In the genomic region with DNA sequence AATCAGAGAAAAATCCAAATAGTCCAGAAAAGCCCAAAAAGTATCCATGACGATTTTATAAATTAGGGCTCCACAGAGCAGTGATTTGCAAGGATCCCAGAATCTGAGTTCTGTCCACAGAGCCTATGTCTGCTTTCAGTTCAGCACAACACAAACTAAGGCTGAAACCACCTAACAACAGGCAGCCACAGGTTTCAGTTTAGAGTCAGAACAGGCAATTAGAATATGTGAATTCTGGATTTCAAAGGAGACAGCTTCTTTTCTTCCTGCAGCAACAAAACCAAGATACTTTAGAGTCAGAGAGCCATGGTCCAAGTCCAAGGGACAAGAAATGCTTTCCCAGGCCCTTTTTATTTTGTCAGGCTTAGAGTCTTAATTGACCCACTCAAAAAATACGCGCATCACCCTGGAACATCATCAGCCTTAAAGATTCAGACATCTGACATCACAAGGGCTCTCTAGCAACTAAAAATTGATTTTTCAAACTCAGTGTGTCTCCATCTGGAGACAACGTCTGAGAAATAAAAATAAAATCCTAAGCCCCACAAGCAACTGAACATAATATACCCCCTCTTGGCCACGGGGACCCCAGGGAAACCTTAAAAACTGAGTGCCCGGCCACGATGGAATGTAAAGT, we compare ENCODE assay signal across 8 cellular contexts. TPM values are rescaled to one million over a fixed set of nuclear protein-coding genes. Genes with fewer than 3 reads are reported as not detected.
DNase-seq lines count a peak whose midpoint lies in the region; ATAC-seq and TF ChIP-seq lines count a peak whose summit lies in the region.

No MANE protein-coding gene starts in this region.

- H3K27ac ChIP-seq in dorsolateral prefrontal cortex = peak overlapping the region in 58 of 59 donors; percentile 1 to 88 (median 70)

- H3K36me3 ChIP-seq in neuron (ENCODE audit: insufficient read depth, low read length) = no peaks in the 10 kb centered on the region

- H3K4me3 ChIP-seq in AG04449 (ENCODE audit: low read depth, low read length) = peak overlapping the region; percentile 6; the same call in 1 of the 2 replicates
- H3K4me3 ChIP-seq in dorsolateral prefrontal cortex = peak overlapping the region in 38 of 59 donors; percentile 1 to 49 (median 25)
- H3K4me3 ChIP-seq in neuron (ENCODE audit: low read length) = no peak overlapping the region

- no peaks in the 10 kb centered on the region for H3K27me3 ChIP-seq in dorsolateral prefrontal cortex
- H3K27me3 ChIP-seq in neuron (ENCODE audit: insufficient read depth, low read length) = no peaks in the 10 kb centered on the region

- TF ChIP-seq CTCF in AG04449 (IDR thresholded peaks at IDR 0.05; ENCODE audit: insufficient read depth, low read length, missing control alignments) (no peak), GM20000 (IDR thresholded peaks at IDR 0.05; ENCODE audit: extremely low read depth, missing control alignments) (no peak), dorsolateral prefrontal cortex (IDR thresholded peaks at IDR 0.05 in 54 of 56, conservative IDR thresholded peaks at IDR 0.05 in 2 of 56; ENCODE audit: low read depth in 1 of 56, partially characterized antibody in 56 of 56) (no peak)

- H3K9me3 ChIP-seq in neuron (ENCODE audit: low read length) = peaks cover 2% of the 10 kb centered on the region

- CTCF ChIA-PET in AG04449 (lab: Yijun Ruan, JAX) = interaction anchor here (1.1 to 3.1 kb wide), 2 partner anchors 8 to 17 kb away, joined by 4 to 24 read pairs; no protein-coding TSS in a partner anchor

- ATAC-seq in HG03521 (IDR thresholded peaks at IDR 0.05; ENCODE audit: unreplicated experiment) = peak; percentile 86

- DNase-seq in AG04449 (ENCODE audit: low read depth, low spot score) = no peak
- DNase-seq in GM20000 (ENCODE audit: low spot score) = peak; percentile 58
- DNase-seq in dorsolateral prefrontal cortex = no peak
- no peak for DNase-seq in NCI-H510A treated with DMSO at 0.1 percent for 48 hours (lab: John Stamatoyannopoulos, UW)
- no peak for DNase-seq in NCI-H1694 (lab: John Stamatoyannopoulos, UW)
- DNase-seq in NCI-H187 treated with DMSO at 0.1 percent for 48 hours (lab: John Stamatoyannopoulos, UW) = no peak

- POLR2A ChIA-PET in AG04449 (lab: Yijun Ruan, JAX) = interaction anchor here (0.8 to 2.1 kb wide), 5 partner anchors 8 to 89 kb away, joined by 3 to 9 read pairs (median 4); no protein-coding TSS in a partner anchor

- H3K4me1 ChIP-seq in neuron (ENCODE audit: insufficient read depth, low read length) = peaks cover 54% of the 10 kb centered on the region

- intact Hi-C loops in dorsolateral prefrontal cortex (cut with DNase I) = no loop called here

- H2AFZ ChIP-seq in neuron (ENCODE audit: low read depth, low read length) = peak overlapping the region; percentile 57

RNA-seq across cellular contexts. Expression of a gene that starts 23.7 kb away (rescaled TPM):
- total RNA-seq in dorsolateral prefrontal cortex = 100 to 1,000 TPM in 3 of 120 experiments, 10 to 100 TPM in 113, 1 to 10 TPM in 4; 8.6 to 195 (median 16.5) TPM

RNA-seq across cellular contexts. Expression of a gene that starts 26.3 kb away (rescaled TPM):
- under 1 TPM in 12 of 120 experiments, not detected in 108; 0.25 to 0.92 (median 0.31) TPM for total RNA-seq in dorsolateral prefrontal cortex

RNA-seq across cellular contexts. Expression of a gene that starts 40.9 kb away (rescaled TPM):
- 100 to 1,000 TPM in 3 of 120 experiments, 10 to 100 TPM in 117; 23.2 to 313 (median 49.2) TPM for total RNA-seq in dorsolateral prefrontal cortex

RNA-seq across cellular contexts. Expression of a gene that starts 49.7 kb away (rescaled TPM):
- 10 to 100 TPM in 108 of 120 experiments, 1 to 10 TPM in 12; 7.7 to 52.2 (median 13.2) TPM for total RNA-seq in dorsolateral prefrontal cortex
